ENCODE assay signal across 10 cellular contexts in the genomic region with DNA sequence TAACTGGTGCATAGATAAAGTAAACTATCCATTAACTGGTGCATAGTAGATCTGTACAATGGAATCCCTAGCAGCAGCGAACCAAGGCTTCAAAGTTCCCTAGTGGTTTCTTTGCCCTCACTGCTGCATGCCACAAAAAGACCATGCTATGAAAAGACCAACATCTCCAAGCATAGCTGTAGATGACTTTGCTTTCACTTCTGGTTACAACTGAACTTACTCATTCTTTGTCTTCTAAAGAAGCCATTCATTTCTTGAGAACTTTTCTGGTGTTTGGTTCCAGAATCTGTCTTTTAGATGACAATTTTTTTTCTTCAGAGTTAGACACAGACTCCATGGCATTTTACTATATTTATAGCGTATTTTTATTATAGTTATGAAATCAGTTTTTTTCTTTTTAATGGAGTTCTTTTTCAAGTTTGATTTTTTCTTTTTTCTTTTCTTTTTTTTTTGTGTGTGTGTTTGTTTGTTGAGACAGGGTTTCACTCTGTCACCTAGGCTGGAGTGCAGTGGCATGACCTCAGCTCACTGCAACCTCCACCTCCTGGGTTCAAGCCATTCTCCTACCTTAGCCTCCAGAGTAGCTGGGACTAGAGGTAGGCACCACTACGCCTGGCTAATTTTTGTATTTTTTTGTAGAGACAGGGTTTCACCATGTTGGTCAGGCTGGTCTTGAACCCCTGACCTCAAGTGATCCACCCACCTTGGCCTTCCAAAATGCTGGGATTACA.
DNase-seq lines count a peak whose midpoint lies in the region; ATAC-seq lines count a peak whose summit lies in the region.
"Had no signal": no experiment of that assay in that cellular context is flagged by ENCODE, and none has a peak within 500 bp of the region (broad histone marks: within the 10 kb centered on the region; RNA-seq: fewer than 3 reads in every experiment).

No MANE protein-coding gene starts in this region.

- H3K23ac ChIP-seq in neuronal stem cell (ENCODE audit: low read depth, low read length, poor library complexity): no peak overlapping the region

- no peaks in the 10 kb centered on the region for H3K36me3 ChIP-seq in neuronal stem cell (replicated peaks in 1 of 2; ENCODE audit: control insufficient read depth in 2 of 2, insufficient read depth in 2 of 2, low read length in 2 of 2)

- no peak overlapping the region for H2BK5ac ChIP-seq in neuronal stem cell (ENCODE audit: low read length)

- H3K4me2 ChIP-seq in neuronal stem cell (ENCODE audit: insufficient read depth, low read length, poor library complexity, severe bottlenecking): no peak overlapping the region

- no peak overlapping the region for H2BK12ac ChIP-seq in neuronal stem cell (ENCODE audit: low read length)

- H2BK120ac ChIP-seq in neuronal stem cell (ENCODE audit: low read depth, low read length): no peak overlapping the region

- peaks cover 0 to 3% (median 0%) of the 10 kb centered on the region in 3 experiments for H3K27me3 ChIP-seq in neuronal stem cell (ENCODE audit: control insufficient read depth in 3 of 3, insufficient read depth in 3 of 3, low read depth in 1 of 3, low read length in 3 of 3)

- H3K4me1 ChIP-seq in neuronal stem cell (ENCODE audit: control insufficient read depth in 2 of 2, insufficient read depth in 1 of 2, low read depth in 1 of 2, low read length in 2 of 2): no peaks in the 10 kb centered on the region

- H3K9ac ChIP-seq in neuronal stem cell (ENCODE audit: low read depth, low read length, poor library complexity): no peak overlapping the region

- no peak overlapping the region for H2BK15ac ChIP-seq in neuronal stem cell (ENCODE audit: low read length)

- no peaks in the 10 kb centered on the region for H3K9me3 ChIP-seq in neuronal stem cell (replicated peaks in 1 of 2; ENCODE audit: control insufficient read depth in 2 of 2, insufficient read depth in 1 of 2, low read depth in 1 of 2, low read length in 2 of 2)

- H3K18ac ChIP-seq in neuronal stem cell (ENCODE audit: low read length): no peak overlapping the region

- ATAC-seq in HG02938 (IDR thresholded peaks at IDR 0.05; ENCODE audit: unreplicated experiment): peak; percentile 88

- H4K91ac ChIP-seq in neuronal stem cell (ENCODE audit: low read depth, low read length, poor library complexity): no peak overlapping the region

- DNase-seq in SIG-M5 treated with dmso at 0.1 percent for 504 hours (lab: John Stamatoyannopoulos, UW; ENCODE audit: unreplicated experiment) (peak; percentile 83), SIG-M5 (lab: John Stamatoyannopoulos, UW) (no peak), RPMI8226 (peak; percentile 11), neuronal stem cell (ENCODE audit: low spot score) (no peak), cerebellar nuclear complex (lab: John Stamatoyannopoulos, UW) (no peak), NCI-H1048 (lab: John Stamatoyannopoulos, UW) (no peak)
- peak; percentile 16 for DNase-seq in stimulated activated CD4-positive, alpha-beta T cell treated with anti-CD3 and anti-CD28 coated beads, Interleukin-4, amount 100 ng/mL, for 1 hour
- DNase-seq: midbrain had no signal

- H3K4ac ChIP-seq in neuronal stem cell (ENCODE audit: low read length): no peak overlapping the region

- no peak overlapping the region for H4K8ac ChIP-seq in neuronal stem cell (ENCODE audit: low read depth, low read length)

- H3K27ac ChIP-seq in neuronal stem cell (replicated peaks; ENCODE audit: low read length): no peak overlapping the region
- H3K27ac ChIP-seq: 22Rv1 had no signal

- no peaks in the 10 kb centered on the region for H3K79me1 ChIP-seq in neuronal stem cell (ENCODE audit: low read depth, low read length)

- H3K14ac ChIP-seq in neuronal stem cell (ENCODE audit: low read length): no peak overlapping the region

- WGBS in neuronal stem cell (ENCODE audit: extremely low coverage in 2 of 2, insufficient read length in 2 of 2, insufficient replicate concordance in 1 of 2), 2 donors: no CpG with 5 or more reads among the region's 3 CpGs

- no peak overlapping the region for H2AK5ac ChIP-seq in neuronal stem cell (ENCODE audit: low read depth, low read length)

- no peak overlapping the region for H3K4me3 ChIP-seq in neuronal stem cell (ENCODE audit: low read length in 2 of 2)

- H2AFZ ChIP-seq in neuronal stem cell (ENCODE audit: low read length): no peak overlapping the region

Comparison
In these comparisons a context has a peak if more than half of its experiments do, and no peak if none do; other contexts are left out.
1. DNase-seq: peak in SIG-M5 treated with dmso at 0.1 percent for 504 hours (single experiment), RPMI8226 (single experiment) and stimulated activated CD4-positive, alpha-beta T cell treated with anti-CD3 and anti-CD28 coated beads, Interleukin-4, amount 100 ng/mL, for 1 hour (single experiment); none in SIG-M5 (single experiment), neuronal stem cell (single experiment), cerebellar nuclear complex (0 of 2) and NCI-H1048 (single experiment).